1 cellular context compared by ENCODE assay signal in genomic region chr2:96321230-96322103, GRCh38.
TF ChIP-seq lines count a peak whose summit lies in the region.

No MANE protein-coding gene starts in this region.

TF ChIP-seq in A549, 52 proteins besides CTCF, POLR2A, EP300 and RAD21 (continued from another document):
- TF ChIP-seq E2F6 (IDR thresholded peaks at IDR 0.05; ENCODE audit: borderline replicate concordance, low read depth) = peak; percentile 83
- no peak for TF ChIP-seq HMGXB4 (CRISPR knock-in tag; IDR thresholded peaks at IDR 0.05; ENCODE audit: borderline replicate concordance)
